9 cellular contexts compared by ENCODE assay signal in the genomic region with DNA sequence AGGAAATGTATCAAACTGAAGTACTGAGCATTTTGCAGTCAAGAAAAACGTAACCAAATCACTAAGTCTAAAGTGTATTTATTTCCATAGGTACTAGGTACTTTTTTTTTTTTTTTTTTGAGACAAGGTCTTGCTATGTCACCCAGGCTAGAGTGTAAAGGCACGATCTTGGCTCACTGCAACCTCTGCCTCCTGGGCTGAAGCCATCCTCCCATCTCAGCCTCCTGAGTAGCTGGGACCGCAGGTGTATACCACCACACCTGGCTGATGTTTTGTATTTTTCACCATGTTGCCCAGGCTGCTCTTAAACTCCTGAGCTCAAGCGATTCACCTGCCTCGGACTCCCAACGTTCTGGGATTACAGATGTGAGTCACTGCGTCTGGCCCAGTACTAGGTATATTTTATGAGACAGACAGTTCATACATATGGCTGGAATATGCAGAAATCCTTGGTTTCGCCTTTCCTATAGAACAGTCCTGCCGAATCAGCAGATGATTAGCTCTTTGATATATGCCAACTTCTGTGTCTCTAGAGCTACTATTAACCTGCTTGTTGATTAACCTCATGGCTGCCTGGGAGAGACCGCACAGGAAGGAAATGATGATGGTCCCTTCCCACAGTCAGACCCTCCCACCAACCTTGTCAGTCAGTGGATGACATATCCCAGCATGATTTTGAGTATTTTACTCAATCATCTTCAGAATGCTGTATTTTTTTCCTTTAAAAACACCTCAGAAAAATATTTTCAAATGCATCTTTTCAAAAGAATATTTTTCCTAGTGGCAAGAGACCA. TPM values are rescaled to one million over a fixed set of nuclear protein-coding genes. Genes with fewer than 3 reads are reported as not detected.
DNase-seq lines count a peak whose midpoint lies in the region; ATAC-seq and FAIRE-seq lines count a peak whose summit lies in the region.
"Had no signal": no experiment of that assay in that cellular context is flagged by ENCODE, and none has a peak within 500 bp of the region (broad histone marks: within the 10 kb centered on the region; RNA-seq: fewer than 3 reads in every experiment).

No MANE protein-coding gene starts in this region.

- H3K27me3 Mint-ChIP-seq in activated CD4-positive, alpha-beta T cell treated with anti-CD3 and anti-CD28 coated beads, Interleukin-2, amount 10 ng/mL, durations not matched to agents 7 days and 5 days: no peaks in the 10 kb centered on the region

- peaks cover 8% of the 10 kb centered on the region for H3K9me3 Mint-ChIP-seq in activated CD4-positive, alpha-beta T cell treated with anti-CD3 and anti-CD28 coated beads, Interleukin-2, amount 10 ng/mL, durations not matched to agents 7 days and 5 days

- no peak for FAIRE-seq in urothelium cell line (lab: Jason Lieb, UNC)

- POLR2A ChIA-PET in activated CD4-positive, alpha-beta T cell treated with anti-CD3 and anti-CD28 coated beads, Interleukin-2, amount 10 ng/mL, durations not matched to agents 7 days and 5 days (lab: Charles Lee): no interaction called here

- H3K4me1 Mint-ChIP-seq in activated CD4-positive, alpha-beta T cell treated with anti-CD3 and anti-CD28 coated beads, Interleukin-2, amount 10 ng/mL, durations not matched to agents 7 days and 5 days: peaks cover 60% of the 10 kb centered on the region

- H3K27ac Mint-ChIP-seq in activated CD4-positive, alpha-beta T cell treated with anti-CD3 and anti-CD28 coated beads, Interleukin-2, amount 10 ng/mL, durations not matched to agents 7 days and 5 days: peak overlapping the region; percentile 85

- CTCF ChIA-PET in activated CD4-positive, alpha-beta T cell treated with anti-CD3 and anti-CD28 coated beads, Interleukin-2, amount 10 ng/mL, durations not matched to agents 7 days and 5 days (lab: Charles Lee): interaction anchor here (0.5 to 1.3 kb wide), 5 partner anchors 10 to 64 kb away, joined by 3 to 5 read pairs (median 4); no protein-coding TSS in a partner anchor

- ATAC-seq in HG03135 (IDR thresholded peaks at IDR 0.05; ENCODE audit: unreplicated experiment): no peak

- H3K4me3 Mint-ChIP-seq in activated CD4-positive, alpha-beta T cell treated with anti-CD3 and anti-CD28 coated beads, Interleukin-2, amount 10 ng/mL, durations not matched to agents 7 days and 5 days: peak overlapping the region; percentile 55

- peak; percentile 85 for DNase-seq in HT1080 (ENCODE audit: low read depth)
- peak; percentile 80 for DNase-seq in activated CD4-positive, alpha-beta T cell treated with anti-CD3 and anti-CD28 coated beads, Interleukin-2, amount 10 ng/mL, durations not matched to agents 7 days and 5 days
- DNase-seq in central memory CD4-positive, alpha-beta T cell: peak; percentile 78
- DNase-seq in stimulated activated CD4-positive, alpha-beta T cell treated with anti-CD3 and anti-CD28 coated beads, TNF-alpha, amount 100 ng/mL, for 24 hours (ENCODE audit: low read depth in 3 of 3): peak; percentile 23 to 52 (median 37)
- no peak for DNase-seq in putamen (ENCODE audit: low spot score)
- no peak for DNase-seq in urothelium cell line (ENCODE audit: low spot score)
- DNase-seq in EL: no peak
- DNase-seq: DMS 273 treated with DMSO at 0.1 percent for 48 hours had no signal

- peaks cover 53% of the 10 kb centered on the region for H3K36me3 Mint-ChIP-seq in activated CD4-positive, alpha-beta T cell treated with anti-CD3 and anti-CD28 coated beads, Interleukin-2, amount 10 ng/mL, durations not matched to agents 7 days and 5 days (ENCODE audit: low read depth)

RNA-seq across cellular contexts. Expression of a gene that starts 32.3 kb away (rescaled TPM):
- 41.1 and 47.6 TPM in 2 replicates for total RNA-seq in HT1080 (2014; rRNA removed; shearing (Covaris generic))
- 29.5 and 34.5 TPM in 2 replicates for polyA plus RNA-seq in HT1080 (2015; cell fraction: cytosol; rRNA removed)
- polyA plus RNA-seq in HT1080 (2015; cell fraction: nucleus; rRNA removed): 29.7 and 30.7 TPM in 2 replicates
- 10 to 100 TPM; 66.0 to 66.1 TPM for total RNA-seq in activated CD4-positive, alpha-beta T cell treated with anti-CD3 and anti-CD28 coated beads, Interleukin-2, amount 10 ng/mL, durations not matched to agents 7 days and 5 days

Comparison
In these comparisons a context has a peak if more than half of its experiments do, and no peak if none do; other contexts are left out.
1. DNase-seq: peak in HT1080 (single experiment), activated CD4-positive, alpha-beta T cell treated with anti-CD3 and anti-CD28 coated beads, Interleukin-2, amount 10 ng/mL, durations not matched to agents 7 days and 5 days (single experiment), central memory CD4-positive, alpha-beta T cell (single experiment) and stimulated activated CD4-positive, alpha-beta T cell treated with anti-CD3 and anti-CD28 coated beads, TNF-alpha, amount 100 ng/mL, for 24 hours (3 of 3); none in putamen (single experiment), urothelium cell line (single experiment) and EL (single experiment).